Comparison of ENCODE assay signal across 28 cellular contexts in genomic region chr10:42519761-42520460, GRCh38.
DNase-seq lines count a peak whose midpoint lies in the region; ATAC-seq lines count a peak whose summit lies in the region.
"Had no signal": no experiment of that assay in that cellular context is flagged by ENCODE, and none has a peak within 500 bp of the region (broad histone marks: within the 10 kb centered on the region; RNA-seq: fewer than 3 reads in every experiment).

No MANE protein-coding gene starts in this region.

- peaks cover 80 to 93% of the 10 kb centered on the region in 2 donors for H3K9me3 ChIP-seq in duodenal mucosa (ENCODE audit: control insufficient read depth in 1 of 2, low read length in 2 of 2)

- H3K23ac ChIP-seq in mesendoderm (ENCODE audit: low read length), result no peak overlapping the region

- H2BK5ac ChIP-seq in mesendoderm (ENCODE audit: low read length), result no peak overlapping the region

- in situ Hi-C loops in Caki2 (cut with HindIII; ENCODE audit: low pct_unique_long_range_greater_than_20kb, low sequenced_read_pairs), result no loop called here

- H3K36me3 ChIP-seq in duodenal mucosa (ENCODE audit: control insufficient read depth in 1 of 2, insufficient read depth in 2 of 2, low read length in 2 of 2), result peaks cover 25 to 48% of the 10 kb centered on the region in 2 donors
- H3K36me3 ChIP-seq in mesendoderm (ENCODE audit: control insufficient read depth, insufficient read depth, low read length), result no peaks in the 10 kb centered on the region

- no CpG with 5 or more reads among the region's 5 CpGs for WGBS in mesendoderm (ENCODE audit: extremely low coverage, insufficient coverage, low lambda C conversion rate)

- H2BK120ac ChIP-seq in mesendoderm (ENCODE audit: low read depth, low read length), result no peak overlapping the region

- no peak overlapping the region for H3K4me2 ChIP-seq in mesendoderm (ENCODE audit: low read length)
- H3K4me2 ChIP-seq: BLaER1, neural progenitor cell had no signal

- ATAC-seq in HG02885 (IDR thresholded peaks at IDR 0.05; ENCODE audit: poor library complexity, unreplicated experiment), result no peak
- ATAC-seq: Panc1; sciatic nerve; stimulated activated naive B cell treated with anti-CD40 and anti-IgM and Interleukin-4, amounts not matched to agents 10 μg/mL and 1 μg/mL and 100 μg/mL, for 72 hours had no signal

- no peak overlapping the region for H2BK15ac ChIP-seq in mesendoderm (replicated peaks; ENCODE audit: low read depth)

- H3K4me3 ChIP-seq in duodenal mucosa (ENCODE audit: low read depth in 1 of 2, low read length in 2 of 2) (peak overlapping the region; percentile 3 to 33), mesendoderm (ENCODE audit: low read length) (no peak overlapping the region)
- H3K4me3 ChIP-seq: BLaER1, cardiac muscle cell, lung, neural progenitor cell, suprapubic skin had no signal

- no peak overlapping the region for H3K27ac ChIP-seq in duodenal mucosa (ENCODE audit: low read depth, low read length)
- H3K27ac ChIP-seq in mesendoderm (ENCODE audit: low read depth, low read length), result no peak overlapping the region
- H3K27ac ChIP-seq: BLaER1, cardiac muscle cell, neural progenitor cell, suprapubic skin, VCaP had no signal

- H3K18ac ChIP-seq in mesendoderm (ENCODE audit: low read length), result no peak overlapping the region

- H3K4me1 ChIP-seq in duodenal mucosa (ENCODE audit: control insufficient read depth in 1 of 2, insufficient read depth in 2 of 2, low read length in 2 of 2) (no peaks in the 10 kb centered on the region), mesendoderm (ENCODE audit: control insufficient read depth, low read depth, low read length) (no peaks in the 10 kb centered on the region)
- H3K4me1 ChIP-seq: BLaER1, neural progenitor cell, suprapubic skin had no signal

- H2AK5ac ChIP-seq in mesendoderm (ENCODE audit: low read length), result no peak overlapping the region

- no peak overlapping the region for H3K4ac ChIP-seq in mesendoderm (ENCODE audit: low read depth, low read length)

- no peaks in the 10 kb centered on the region for H3K79me1 ChIP-seq in mesendoderm (ENCODE audit: low read length)

- no peak overlapping the region for H4K5ac ChIP-seq in mesendoderm (ENCODE audit: low read length)

- DNase-seq in Caki2 (ENCODE audit: low read depth) (peak; percentile 31), HT1080 (ENCODE audit: low read depth) (peak; percentile 1), mesendoderm (peak; percentile 18), SW 1271 (lab: John Stamatoyannopoulos, UW) (no peak), NCI-H2081 treated with DMSO at 0.1 percent for 48 hours (lab: John Stamatoyannopoulos, UW) (no peak), LoVo (ENCODE audit: low spot score) (no peak)
- DNase-seq: activated CD4-positive, alpha-beta T cell treated with anti-CD3 and anti-CD28 coated beads for 48 hours; activated T-cell treated with anti-CD3 and anti-CD28 coated beads, Interleukin-2, amount 50 U/mL, for 24 hours; amniotic stem cell; Calu3; Karpas-422; kidney; NCI-H1694 treated with DMSO at 0.1 percent for 48 hours; NCI-H526; posterior cingulate gyrus; SHP77; stimulated activated CD4-positive, alpha-beta T cell treated with anti-CD3 and anti-CD28 coated beads, Interleukin-15, amount 100 ng/mL, for 24 hours; stimulated activated naive B cell treated with anti-CD40 and anti-IgM and Interleukin-4, amounts not matched to agents 10 μg/mL and 1 μg/mL and 100 μg/mL, for 72 hours had no signal

- H3K27me3 ChIP-seq in duodenal mucosa (ENCODE audit: control insufficient read depth in 1 of 2, insufficient read depth in 2 of 2, low read length in 2 of 2), result no peaks in the 10 kb centered on the region
- H3K27me3 ChIP-seq in mesendoderm (ENCODE audit: insufficient read depth, low read length, poor library complexity), result no peaks in the 10 kb centered on the region
- H3K27me3 ChIP-seq: BLaER1, cardiac muscle cell, neural progenitor cell, suprapubic skin had no signal

- no peak overlapping the region for H3K9ac ChIP-seq in duodenal mucosa (ENCODE audit: low read depth in 1 of 2, low read length in 2 of 2)
- no peak overlapping the region for H3K9ac ChIP-seq in mesendoderm (ENCODE audit: low read length)
- H3K9ac ChIP-seq: BLaER1, neural progenitor cell had no signal

- H4K8ac ChIP-seq in mesendoderm (ENCODE audit: low read depth, low read length), result no peak overlapping the region

- no peak overlapping the region for H3K56ac ChIP-seq in mesendoderm (ENCODE audit: low read length)

- no peaks in the 10 kb centered on the region for H3K79me2 ChIP-seq in mesendoderm (ENCODE audit: control insufficient read depth, insufficient read depth, low read length)

Comparison
In these comparisons a context has a peak if more than half of its experiments do, and no peak if none do; other contexts are left out.
1. DNase-seq: peak in Caki2 (single experiment), HT1080 (single experiment) and mesendoderm (single experiment); none in SW 1271 (0 of 2), NCI-H2081 treated with DMSO at 0.1 percent for 48 hours (single experiment) and LoVo (single experiment).